In the genomic region with DNA sequence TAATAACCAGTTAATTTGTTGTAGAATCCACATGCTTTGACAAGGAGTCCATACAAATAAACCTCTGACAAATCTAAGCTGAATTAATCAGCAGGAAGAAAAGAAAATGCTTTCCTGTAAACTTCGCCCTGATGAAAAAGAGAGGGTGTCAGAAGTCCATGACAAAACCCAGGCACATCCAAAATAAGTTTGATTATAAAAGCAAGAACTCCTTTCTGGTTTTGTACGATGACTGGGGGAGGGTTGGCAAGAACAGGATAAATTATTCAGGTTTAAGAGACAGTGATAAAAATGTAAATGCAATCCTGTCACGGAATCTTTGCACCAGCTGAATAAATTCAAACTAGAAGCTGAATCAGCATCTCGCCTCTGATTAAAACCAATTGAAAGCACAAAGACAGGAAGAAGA, we compare ENCODE assay signal across 22 cellular contexts.
DNase-seq lines count a peak whose midpoint lies in the region; ATAC-seq and TF ChIP-seq lines count a peak whose summit lies in the region.
"Had no signal": no experiment of that assay in that cellular context is flagged by ENCODE, and none has a peak within 500 bp of the region (broad histone marks: within the 10 kb centered on the region; RNA-seq: fewer than 3 reads in every experiment).

No MANE protein-coding gene starts in this region.

- ATAC-seq in upper lobe of left lung (ENCODE audit: low FRiP score in 2 of 2), result no peak
- no peak for ATAC-seq in aorta (ENCODE audit: low FRiP score)
- ATAC-seq: left ventricle myocardium superior, mucosa of descending colon, Panc1, upper lobe of right lung had no signal

- intact Hi-C loops in aorta (cut with DNase I), result no loop called here
- intact Hi-C loops in OCI-LY7 (cut with micrococcal nuclease; ENCODE audit: unreplicated experiment), result no loop called here

- POLR2A ChIA-PET in SK-N-SH (lab: Yijun Ruan, JAX) (no interaction called here), OCI-LY7 (lab: Charles Lee) (interaction anchor here (0.5 to 1.0 kb wide), 3 partner anchors 9 to 114 kb away, joined by 4 to 6 read pairs (median 4); no protein-coding TSS in a partner anchor)

- peak overlapping the region; percentile 64; the same call in 1 of the 2 replicates for H2AFZ ChIP-seq in SK-N-SH (ENCODE audit: low read depth)
- H2AFZ ChIP-seq in OCI-LY7 (ENCODE audit: low read length), result no peak overlapping the region

- H3K4me3 ChIP-seq in AG10803 (ENCODE audit: low read length), result no peak overlapping the region
- H3K4me3 ChIP-seq in SK-N-SH (ENCODE audit: low read depth in 2 of 2, low read length in 1 of 2), result no peak overlapping the region
- H3K4me3 ChIP-seq in fibroblast of villous mesenchyme (ENCODE audit: low read depth, low read length), result no peak overlapping the region
- H3K4me3 ChIP-seq in upper lobe of left lung, result no peak overlapping the region
- no peak overlapping the region for H3K4me3 ChIP-seq in aorta (ENCODE audit: low read length in 2 of 2)
- no peak overlapping the region for H3K4me3 ChIP-seq in OCI-LY7 (ENCODE audit: low read depth, low read length, poor library complexity, severe bottlenecking)
- H3K4me3 ChIP-seq: mucosa of descending colon, SJSA1, upper lobe of right lung had no signal

- CTCF ChIA-PET in SK-N-SH (lab: Yijun Ruan, JAX), result no interaction called here
- CTCF ChIA-PET in OCI-LY7 (lab: Charles Lee; ENCODE audit: unreplicated experiment), result no interaction called here

- H3K36me3 Mint-ChIP-seq in osteocyte (ENCODE audit: unreplicated experiment), result peaks cover 3% of the 10 kb centered on the region
- H3K36me3 Mint-ChIP-seq: CD14-positive monocyte had no signal

- no peaks in the 10 kb centered on the region for H3K27me3 Mint-ChIP-seq in osteocyte (ENCODE audit: unreplicated experiment)
- H3K27me3 Mint-ChIP-seq: activated CD4-positive, alpha-beta T cell treated with anti-CD3 and anti-CD28 coated beads, Interleukin-2, amount 10 ng/mL, durations not matched to agents 7 days and 5 days; activated naive CD8-positive, alpha-beta T cell treated with anti-CD3 and anti-CD28 coated beads, Interleukin-2, amount 10 ng/mL, durations not matched to agents 7 days and 5 days had no signal

- H3K27ac Mint-ChIP-seq in osteocyte (ENCODE audit: unreplicated experiment), result peak overlapping the region; percentile 12
- H3K27ac Mint-ChIP-seq: activated CD4-positive, alpha-beta T cell treated with anti-CD3 and anti-CD28 coated beads, Interleukin-2, amount 10 ng/mL, durations not matched to agents 7 days and 5 days; activated naive CD8-positive, alpha-beta T cell treated with anti-CD3 and anti-CD28 coated beads, Interleukin-2, amount 10 ng/mL, durations not matched to agents 7 days and 5 days; activated T-helper 2 cell treated with anti-CD3 and anti-CD28 coated beads, Interferon-gamma antibody, Interleukin-2, Interleukin-4, amounts not matched to agents 10 μg/mL and 5 μg/mL and 100 μg/mL, durations not matched to agents 14 hours and 24 hours and 36 hours; CD14-positive monocyte; immature natural killer cell had no signal

- no peak overlapping the region for H3K4me3 Mint-ChIP-seq in osteocyte (ENCODE audit: unreplicated experiment)
- H3K4me3 Mint-ChIP-seq: activated CD4-positive, alpha-beta T cell treated with anti-CD3 and anti-CD28 coated beads, Interleukin-2, amount 10 ng/mL, durations not matched to agents 7 days and 5 days; activated naive CD8-positive, alpha-beta T cell treated with anti-CD3 and anti-CD28 coated beads, Interleukin-2, amount 10 ng/mL, durations not matched to agents 7 days and 5 days; immature natural killer cell had no signal

- H3K9me3 Mint-ChIP-seq in osteocyte (ENCODE audit: unreplicated experiment), result peaks cover 2% of the 10 kb centered on the region

- H4K20me1 ChIP-seq in SK-N-SH (ENCODE audit: insufficient read depth) (no peaks in the 10 kb centered on the region), OCI-LY7 (ENCODE audit: insufficient read depth, low read length) (no peaks in the 10 kb centered on the region)

- peak overlapping the region in 1 of 2 experiments; percentile 71; a peak in 2 of 4 replicates for H3K27ac ChIP-seq in SK-N-SH (ENCODE audit: low read depth in 2 of 2, low read length in 1 of 2)
- H3K27ac ChIP-seq in upper lobe of left lung, result no peak overlapping the region
- H3K27ac ChIP-seq in aorta (ENCODE audit: low read depth in 1 of 2, low read length in 2 of 2), result no peak overlapping the region
- no peak overlapping the region for H3K27ac ChIP-seq in OCI-LY7 (ENCODE audit: low read depth, low read length, poor library complexity, severe bottlenecking)
- H3K27ac ChIP-seq: SJSA1, upper lobe of right lung, VCaP had no signal

- BruUV-seq in OCI-LY7 (replicated peaks; lab: Mats Ljungman, UMichigan), result no TSS peak

- H3K9me2 ChIP-seq in SK-N-SH (no peaks in the 10 kb centered on the region), OCI-LY7 (ENCODE audit: insufficient read depth, low read length) (no peaks in the 10 kb centered on the region)

- H3K36me3 ChIP-seq in SK-N-SH (replicated peaks in 1 of 2; ENCODE audit: control insufficient read depth in 1 of 2, insufficient read depth in 2 of 2, low read length in 1 of 2) (no peaks in the 10 kb centered on the region), upper lobe of left lung (no peaks in the 10 kb centered on the region), aorta (ENCODE audit: control insufficient read depth in 1 of 2, insufficient read depth in 2 of 2, low read length in 1 of 2) (no peaks in the 10 kb centered on the region), OCI-LY7 (ENCODE audit: insufficient read depth, low read length) (no peaks in the 10 kb centered on the region)
- H3K36me3 ChIP-seq: SJSA1, upper lobe of right lung had no signal

- no peaks in the 10 kb centered on the region for H3F3A ChIP-seq in SK-N-SH (replicated peaks; ENCODE audit: insufficient read depth)

- 54% methylated on average over 4 of the region's 4 CpGs for WGBS in SK-N-SH (ENCODE audit: low lambda C conversion rate)
- WGBS in upper lobe of left lung, 2 donors, result 75 to 88% methylated on average over 4 of the region's 4 CpGs
- 60 to 66% methylated on average over 4 of the region's 4 CpGs for WGBS in aorta, 2 donors

- no peak for TF ChIP-seq RAD21 in SK-N-SH (IDR thresholded peaks at IDR 0.05; ENCODE audit: low read length)

- DNase-seq in AG10803 (ENCODE audit: low read depth) (peak; percentile 42), SK-N-SH (no peak), fibroblast of villous mesenchyme (ENCODE audit: low read depth) (peak; percentile 51), osteocyte (ENCODE audit: extremely low spot score, unreplicated experiment) (no peak), upper lobe of left lung (no peak), activated gamma-delta T cell treated with Interleukin-2 at 50 U/mL for 16 hours (no peak), aorta (no peak), OCI-LY7 (ENCODE audit: low spot score) (no peak)
- DNase-seq: activated CD4-positive, alpha-beta T cell treated with anti-CD3 and anti-CD28 coated beads, Interleukin-2, amount 10 ng/mL, durations not matched to agents 7 days and 5 days; activated naive CD8-positive, alpha-beta T cell treated with anti-CD3 and anti-CD28 coated beads, Interleukin-2, amount 10 ng/mL, durations not matched to agents 7 days and 5 days; immature natural killer cell; left ventricle myocardium superior; mucosa of descending colon; NCI-H1417; NCI-H510A treated with DMSO at 0.1 percent for 48 hours; NK-92 treated with Interleukin-12 subunit alpha and Interleukin-12 subunit beta, amount 100 ng/mL, for 24 hours; upper lobe of right lung had no signal

- TF ChIP-seq POLR2A in upper lobe of left lung (IDR thresholded peaks at IDR 0.05), result no peak

- no peaks in the 10 kb centered on the region for H3K79me2 ChIP-seq in SK-N-SH (ENCODE audit: insufficient read depth)
- no peaks in the 10 kb centered on the region for H3K79me2 ChIP-seq in OCI-LY7 (ENCODE audit: insufficient read depth, low read depth, low read length)

- no peak overlapping the region for H3K9ac ChIP-seq in SK-N-SH

- peaks cover 72% of the 10 kb centered on the region for H3K4me1 Mint-ChIP-seq in osteocyte (ENCODE audit: unreplicated experiment)
- H3K4me1 Mint-ChIP-seq: activated CD4-positive, alpha-beta T cell treated with anti-CD3 and anti-CD28 coated beads, Interleukin-2, amount 10 ng/mL, durations not matched to agents 7 days and 5 days; activated naive CD8-positive, alpha-beta T cell treated with anti-CD3 and anti-CD28 coated beads, Interleukin-2, amount 10 ng/mL, durations not matched to agents 7 days and 5 days; immature natural killer cell had no signal

- peak in 1 of 2 experiments; percentile 64; a peak in 2 of 4 replicates for TF ChIP-seq EP300 in SK-N-SH (IDR thresholded peaks at IDR 0.05; ENCODE audit: borderline replicate concordance in 1 of 2, low read depth in 1 of 2, low read length in 1 of 2)
- no peak for TF ChIP-seq EP300 in upper lobe of left lung (IDR thresholded peaks at IDR 0.05)

- TF ChIP-seq CTCF in AG10803 (conservative IDR thresholded peaks at IDR 0.05; ENCODE audit: low read length) (no peak), SK-N-SH (IDR thresholded peaks at IDR 0.05) (no peak), fibroblast of villous mesenchyme (IDR thresholded peaks at IDR 0.05; ENCODE audit: insufficient read depth, low read depth, low read length) (no peak), osteocyte (IDR thresholded peaks at IDR 0.05) (no peak), upper lobe of left lung (IDR thresholded peaks at IDR 0.05) (no peak), OCI-LY7 (conservative IDR thresholded peaks at IDR 0.05; ENCODE audit: low read length) (no peak)

- H3K4me2 ChIP-seq in SK-N-SH (peak overlapping the region; percentile 8; the same call in 1 of the 2 replicates), OCI-LY7 (ENCODE audit: low read length) (no peak overlapping the region)

- H3K9me3 ChIP-seq in SK-N-SH (no peaks in the 10 kb centered on the region), upper lobe of left lung (peaks cover 0 to 4% (median 2%) of the 10 kb centered on the region in 4 donors), aorta (ENCODE audit: control insufficient read depth, low read length) (no peaks in the 10 kb centered on the region), OCI-LY7 (ENCODE audit: low read length) (no peaks in the 10 kb centered on the region)
- H3K9me3 ChIP-seq: mucosa of descending colon, SJSA1, upper lobe of right lung had no signal

- H3K4me1 ChIP-seq in SK-N-SH (ENCODE audit: control insufficient read depth in 1 of 2, insufficient read depth in 2 of 2, low read depth in 1 of 2, low read length in 1 of 2) (peaks cover 6 to 47% of the 10 kb centered on the region in 2 experiments; a peak in 3 of 4 replicates), upper lobe of left lung (peaks cover 0 to 9% (median 6%) of the 10 kb centered on the region in 4 donors), aorta (ENCODE audit: control insufficient read depth in 1 of 2, insufficient read depth in 2 of 2, low read length in 2 of 2) (peaks cover 0 to 4% of the 10 kb centered on the region in 2 donors), OCI-LY7 (ENCODE audit: insufficient read depth, low read length, poor library complexity, severe bottlenecking) (no peaks in the 10 kb centered on the region)

- H3K27me3 ChIP-seq in SK-N-SH (ENCODE audit: insufficient read depth) (no peaks in the 10 kb centered on the region), upper lobe of left lung (no peaks in the 10 kb centered on the region), aorta (ENCODE audit: control insufficient read depth in 1 of 2, insufficient read depth in 2 of 2, low read length in 1 of 2) (no peaks in the 10 kb centered on the region)
- H3K27me3 ChIP-seq: SJSA1, upper lobe of right lung had no signal

TF ChIP-seq in SK-N-SH, 30 proteins besides CTCF, POLR2A, EP300 and RAD21 (continues in another document):
- no peak for TF ChIP-seq SMC3 (IDR thresholded peaks at IDR 0.05; ENCODE audit: low read depth, low read length)

Comparison
In these comparisons a context has a peak if more than half of its experiments do, and no peak if none do; other contexts are left out.
1. DNase-seq: peak in AG10803 (single experiment) and fibroblast of villous mesenchyme (single experiment); none in SK-N-SH (single experiment), osteocyte (single experiment), upper lobe of left lung (0 of 2), activated gamma-delta T cell treated with Interleukin-2 at 50 U/mL for 16 hours (single experiment), aorta (0 of 2) and OCI-LY7 (single experiment).